Comparison of ENCODE assay signal across 12 cellular contexts in the genomic region with DNA sequence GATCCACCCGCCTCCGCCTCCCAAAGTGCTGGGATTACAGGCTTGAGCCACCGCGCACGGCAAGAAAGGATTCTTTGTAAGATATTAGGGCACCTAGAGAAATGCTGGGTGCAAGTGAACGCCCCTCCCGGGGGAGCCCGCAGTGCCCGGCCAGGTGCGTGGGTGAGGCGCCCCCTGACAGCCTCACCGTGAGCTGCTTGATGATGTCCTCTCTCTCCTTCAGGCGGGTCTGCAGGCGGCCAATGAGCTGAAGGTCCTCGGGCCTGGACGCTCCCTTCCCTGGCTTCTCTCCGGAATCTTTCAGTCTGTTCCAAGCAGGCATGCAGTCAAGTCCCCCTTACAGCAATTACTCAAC. TPM values are rescaled to one million over a fixed set of nuclear protein-coding genes. Genes with fewer than 3 reads are reported as not detected.
DNase-seq lines count a peak whose midpoint lies in the region; ATAC-seq and TF ChIP-seq lines count a peak whose summit lies in the region.
"Had no signal": no experiment of that assay in that cellular context is flagged by ENCODE, and none has a peak within 500 bp of the region (broad histone marks: within the 10 kb centered on the region; RNA-seq: fewer than 3 reads in every experiment).

No MANE protein-coding gene starts in this region.

- TF ChIP-seq CTCF in glutamatergic neuron (IDR thresholded peaks at IDR 0.05; ENCODE audit: partially characterized antibody, unreplicated experiment): no peak
- TF ChIP-seq CTCF in gastrocnemius medialis (IDR thresholded peaks at IDR 0.05 in 4 of 5, conservative IDR thresholded peaks at IDR 0.05 in 1 of 5): no peak

- peaks cover 17% of the 10 kb centered on the region for H3K36me3 Mint-ChIP-seq in activated naive CD8-positive, alpha-beta T cell treated with anti-CD3 and anti-CD28 coated beads, Interleukin-2, amount 50 U/mL, for 24 hours (ENCODE audit: low read depth)
- peaks cover 12% of the 10 kb centered on the region for H3K36me3 Mint-ChIP-seq in activated naive CD8-positive, alpha-beta T cell treated with anti-CD3 and anti-CD28 coated beads for 36 hours
- H3K36me3 Mint-ChIP-seq in glutamatergic neuron (ENCODE audit: unreplicated experiment): no peaks in the 10 kb centered on the region
- peaks cover 28% of the 10 kb centered on the region for H3K36me3 Mint-ChIP-seq in activated CD4-positive, alpha-beta T cell treated with anti-CD3 and anti-CD28 coated beads, Interleukin-2, amount 10 ng/mL, durations not matched to agents 24 days and 14 days (ENCODE audit: low read depth)

- H3K4me3 Mint-ChIP-seq in activated naive CD8-positive, alpha-beta T cell treated with anti-CD3 and anti-CD28 coated beads, Interleukin-2, amount 50 U/mL, for 24 hours: no peak overlapping the region
- no peak overlapping the region for H3K4me3 Mint-ChIP-seq in activated naive CD8-positive, alpha-beta T cell treated with anti-CD3 and anti-CD28 coated beads for 36 hours
- H3K4me3 Mint-ChIP-seq in glutamatergic neuron (ENCODE audit: unreplicated experiment): no peak overlapping the region
- no peak overlapping the region for H3K4me3 Mint-ChIP-seq in activated CD4-positive, alpha-beta T cell treated with anti-CD3 and anti-CD28 coated beads, Interleukin-2, amount 10 ng/mL, durations not matched to agents 24 days and 14 days
- H3K4me3 Mint-ChIP-seq: central memory CD8-positive, alpha-beta T cell had no signal

- H3K9me3 Mint-ChIP-seq in activated naive CD8-positive, alpha-beta T cell treated with anti-CD3 and anti-CD28 coated beads, Interleukin-2, amount 50 U/mL, for 24 hours: no peaks in the 10 kb centered on the region
- no peaks in the 10 kb centered on the region for H3K9me3 Mint-ChIP-seq in activated naive CD8-positive, alpha-beta T cell treated with anti-CD3 and anti-CD28 coated beads for 36 hours
- no peaks in the 10 kb centered on the region for H3K9me3 Mint-ChIP-seq in glutamatergic neuron (ENCODE audit: unreplicated experiment)
- no peaks in the 10 kb centered on the region for H3K9me3 Mint-ChIP-seq in activated CD4-positive, alpha-beta T cell treated with anti-CD3 and anti-CD28 coated beads, Interleukin-2, amount 10 ng/mL, durations not matched to agents 24 days and 14 days
- H3K9me3 Mint-ChIP-seq: central memory CD8-positive, alpha-beta T cell had no signal

- H3K27ac Mint-ChIP-seq in activated naive CD8-positive, alpha-beta T cell treated with anti-CD3 and anti-CD28 coated beads, Interleukin-2, amount 50 U/mL, for 24 hours: no peak overlapping the region
- H3K27ac Mint-ChIP-seq in activated naive CD8-positive, alpha-beta T cell treated with anti-CD3 and anti-CD28 coated beads for 36 hours: no peak overlapping the region
- H3K27ac Mint-ChIP-seq in glutamatergic neuron (ENCODE audit: unreplicated experiment): peak overlapping the region; percentile 83
- no peak overlapping the region for H3K27ac Mint-ChIP-seq in activated CD4-positive, alpha-beta T cell treated with anti-CD3 and anti-CD28 coated beads, Interleukin-2, amount 10 ng/mL, durations not matched to agents 24 days and 14 days

- peak overlapping the region in 3 of 4 donors; percentile 12 to 43 (median 43) for H3K27ac ChIP-seq in gastrocnemius medialis
- H3K27ac ChIP-seq: GM23248, hepatocyte, ovary had no signal

- no peak for TF ChIP-seq POLR2A in gastrocnemius medialis (IDR thresholded peaks at IDR 0.05)

- H3K4me1 ChIP-seq in gastrocnemius medialis: peaks cover 0 to 5% of the 10 kb centered on the region in 2 donors

- no peaks in the 10 kb centered on the region for H3K9me3 ChIP-seq in gastrocnemius medialis
- H3K9me3 ChIP-seq: ovary had no signal

- no peaks in the 10 kb centered on the region for H3K27me3 Mint-ChIP-seq in activated naive CD8-positive, alpha-beta T cell treated with anti-CD3 and anti-CD28 coated beads, Interleukin-2, amount 50 U/mL, for 24 hours
- no peaks in the 10 kb centered on the region for H3K27me3 Mint-ChIP-seq in activated naive CD8-positive, alpha-beta T cell treated with anti-CD3 and anti-CD28 coated beads for 36 hours
- H3K27me3 Mint-ChIP-seq in glutamatergic neuron (ENCODE audit: unreplicated experiment): no peaks in the 10 kb centered on the region
- no peaks in the 10 kb centered on the region for H3K27me3 Mint-ChIP-seq in activated CD4-positive, alpha-beta T cell treated with anti-CD3 and anti-CD28 coated beads, Interleukin-2, amount 10 ng/mL, durations not matched to agents 24 days and 14 days
- H3K27me3 Mint-ChIP-seq: central memory CD8-positive, alpha-beta T cell had no signal

- peaks cover 0 to 46% of the 10 kb centered on the region in 2 donors for H3K36me3 ChIP-seq in gastrocnemius medialis
- H3K36me3 ChIP-seq: ovary had no signal

- intact Hi-C loops in gastrocnemius medialis (cut with DNase I; ENCODE audit: low total_unique reads): loop anchor here (1.0 to 5.0 kb wide), 4 partner anchors 38 to 171 kb away; no protein-coding TSS in a partner anchor
- intact Hi-C loops in activated CD4-positive, alpha-beta T cell treated with anti-CD3 and anti-CD28 coated beads, Interleukin-2, amount 10 ng/mL, durations not matched to agents 24 days and 14 days (cut with micrococcal nuclease): loop anchor here (1.0 to 2.0 kb wide), 4 partner anchors 22 to 956 kb away; partner anchors contain the start of genes LAP3 and MED28

- no peak for DNase-seq in activated naive CD8-positive, alpha-beta T cell treated with anti-CD3 and anti-CD28 coated beads, Interleukin-2, amount 50 U/mL, for 24 hours
- no peak for DNase-seq in activated naive CD8-positive, alpha-beta T cell treated with anti-CD3 and anti-CD28 coated beads for 36 hours
- DNase-seq in glutamatergic neuron (no peak), gastrocnemius medialis (no peak), DMS114 treated with DMSO at 0.1 percent for 48 hours (lab: John Stamatoyannopoulos, UW; ENCODE audit: unreplicated experiment) (no peak), A172 (ENCODE audit: low spot score) (no peak)
- DNase-seq in activated CD4-positive, alpha-beta T cell treated with anti-CD3 and anti-CD28 coated beads, Interleukin-2, amount 10 ng/mL, durations not matched to agents 24 days and 14 days: no peak

- no peak overlapping the region for H3K4me3 ChIP-seq in gastrocnemius medialis
- H3K4me3 ChIP-seq: GM23248, hepatocyte, ovary had no signal

- in situ Hi-C loops in gastrocnemius medialis (cut with MboI; ENCODE audit: low sequenced_read_pairs in 4 of 4): loop anchor here (5.0 to 10.0 kb wide), 3 partner anchors 82 to 92 kb away; no protein-coding TSS in a partner anchor

- H3K27me3 ChIP-seq in gastrocnemius medialis: no peaks in the 10 kb centered on the region
- H3K27me3 ChIP-seq: hepatocyte, ovary had no signal

- no peaks in the 10 kb centered on the region for H3K4me1 Mint-ChIP-seq in activated naive CD8-positive, alpha-beta T cell treated with anti-CD3 and anti-CD28 coated beads, Interleukin-2, amount 50 U/mL, for 24 hours
- H3K4me1 Mint-ChIP-seq in activated naive CD8-positive, alpha-beta T cell treated with anti-CD3 and anti-CD28 coated beads for 36 hours: no peaks in the 10 kb centered on the region
- no peaks in the 10 kb centered on the region for H3K4me1 Mint-ChIP-seq in glutamatergic neuron (ENCODE audit: low read depth, unreplicated experiment)
- no peaks in the 10 kb centered on the region for H3K4me1 Mint-ChIP-seq in activated CD4-positive, alpha-beta T cell treated with anti-CD3 and anti-CD28 coated beads, Interleukin-2, amount 10 ng/mL, durations not matched to agents 24 days and 14 days
- H3K4me1 Mint-ChIP-seq: central memory CD8-positive, alpha-beta T cell had no signal

- ATAC-seq in activated naive CD8-positive, alpha-beta T cell treated with anti-CD3 and anti-CD28 coated beads, Interleukin-2, amount 50 U/mL, for 24 hours: peak; percentile 12
- ATAC-seq in HG03095 (IDR thresholded peaks at IDR 0.05; ENCODE audit: unreplicated experiment) (peak; percentile 11), gastrocnemius medialis (peak; percentile 9 to 29)

RNA-seq across cellular contexts. Expression of gene MED28, which starts 21.9 kb away (rescaled TPM):
- total RNA-seq in activated naive CD8-positive, alpha-beta T cell treated with anti-CD3 and anti-CD28 coated beads for 36 hours: 10 to 100 TPM; 57.2 to 72.5 TPM
- total RNA-seq in glutamatergic neuron (ENCODE audit: unreplicated experiment) (60.9 TPM), gastrocnemius medialis (10 to 100 TPM in 3 of 4 donors, 1 to 10 TPM in 1; 4.5 to 20.0 (median 17.5) TPM)
- total RNA-seq in activated CD4-positive, alpha-beta T cell treated with anti-CD3 and anti-CD28 coated beads, Interleukin-2, amount 10 ng/mL, durations not matched to agents 24 days and 14 days: 54.5 and 55.5 TPM in 2 replicates
- total RNA-seq in A172 (2014; rRNA removed; shearing (Covaris generic)): 6.0 and 9.3 TPM in 2 replicates

RNA-seq across cellular contexts. Expression of gene LAP3, which starts 59.3 kb away (rescaled TPM):
- 100 to 1,000 TPM; 146 TPM for total RNA-seq in activated naive CD8-positive, alpha-beta T cell treated with anti-CD3 and anti-CD28 coated beads for 36 hours
- total RNA-seq in glutamatergic neuron (ENCODE audit: unreplicated experiment) (24.9 TPM), gastrocnemius medialis (10 to 100 TPM; 63.7 to 85.2 (median 76.5) TPM)
- total RNA-seq in activated CD4-positive, alpha-beta T cell treated with anti-CD3 and anti-CD28 coated beads, Interleukin-2, amount 10 ng/mL, durations not matched to agents 24 days and 14 days: 114 and 126 TPM in 2 replicates
- 62.6 and 75.3 TPM in 2 replicates for total RNA-seq in A172 (2014; rRNA removed; shearing (Covaris generic))
